ENCODE assay signal across 1 cellular context in the genomic region with DNA sequence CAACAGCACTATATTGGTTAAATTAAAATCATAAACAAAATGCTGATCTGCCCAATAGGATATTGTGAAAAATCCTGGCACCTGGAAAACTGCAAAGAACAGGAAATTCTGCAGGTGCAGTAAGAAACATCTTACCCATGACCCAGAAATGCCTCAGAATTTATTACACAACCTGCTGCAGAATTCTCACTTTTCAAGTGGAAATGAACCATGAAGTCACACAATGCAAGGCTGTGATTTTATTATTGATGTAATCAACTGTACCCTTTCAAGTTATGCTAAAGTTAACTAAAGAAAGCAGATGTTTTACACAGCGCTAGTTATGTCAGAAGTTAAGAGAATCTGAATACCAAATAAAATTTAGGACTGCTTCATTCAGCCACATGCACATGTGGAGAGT.
TF ChIP-seq lines count a peak whose summit lies in the region.

No MANE protein-coding gene starts in this region.

TF ChIP-seq in GM23338, 12 proteins besides CTCF, POLR2A, EP300 and RAD21 (continued from another document):
- no peak for TF ChIP-seq ZNF462 (CRISPR knock-in tag; IDR thresholded peaks at IDR 0.05)
